ENCODE assay signal across 9 cellular contexts in the genomic region with DNA sequence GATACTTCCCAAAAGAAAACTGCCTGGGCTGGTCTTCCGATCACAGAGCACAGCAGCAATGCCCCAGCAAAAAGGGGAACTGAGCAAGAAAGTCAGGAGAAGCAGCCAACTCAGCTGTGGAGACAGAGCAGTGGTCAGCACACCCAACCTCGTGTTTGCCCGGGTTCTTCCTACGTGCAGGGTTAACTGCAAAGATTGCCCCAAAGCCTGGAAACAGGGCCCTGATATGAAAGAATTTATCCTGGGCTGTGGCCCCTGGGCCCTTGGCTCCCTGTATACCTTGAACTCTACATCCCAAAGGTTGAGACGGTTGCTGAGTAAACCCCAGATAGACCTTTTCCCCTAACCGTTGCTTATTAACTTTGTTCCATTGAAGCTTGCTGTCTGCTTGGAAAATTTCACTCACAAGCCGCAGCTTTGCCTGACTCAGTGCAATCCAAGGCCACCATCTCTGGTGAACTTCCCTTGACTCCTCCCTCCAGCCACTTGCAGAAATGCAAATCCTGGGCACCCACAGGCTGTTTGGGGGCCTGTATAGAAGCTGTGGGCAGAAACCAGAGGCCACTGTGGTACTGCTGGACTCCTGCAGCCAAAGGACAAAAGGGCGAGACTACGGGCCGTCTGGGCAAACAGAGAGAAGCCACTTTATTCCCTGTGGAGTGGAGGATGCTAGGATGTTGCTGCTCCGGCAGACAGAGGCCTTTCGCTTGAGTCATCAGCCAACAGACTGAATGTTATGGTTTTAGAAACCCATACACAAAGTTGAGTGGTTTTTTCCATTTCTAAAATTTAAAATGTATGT.
DNase-seq lines count a peak whose midpoint lies in the region; ATAC-seq, FAIRE-seq and TF ChIP-seq lines count a peak whose summit lies in the region.
"Had no signal": no experiment of that assay in that cellular context is flagged by ENCODE, and none has a peak within 500 bp of the region (broad histone marks: within the 10 kb centered on the region; RNA-seq: fewer than 3 reads in every experiment).

No MANE protein-coding gene starts in this region.

- FAIRE-seq in HTR-8/SVneo (lab: Jason Lieb, UNC): no peak

- TF ChIP-seq CTCF in fibroblast of pulmonary artery (IDR thresholded peaks at IDR 0.05; ENCODE audit: low read length, missing control alignments): no peak

- DNase-seq in activated CD4-positive, alpha-beta T cell treated with anti-CD3 and anti-CD28 coated beads, Interleukin-2, amount 50 U/mL, for 48 hours: peak; percentile 34 to 52
- no peak for DNase-seq in activated CD4-positive, alpha-beta T cell treated with anti-CD3 and anti-CD28 coated beads, Interleukin-2, amount 50 U/mL, for 4 hours
- DNase-seq in RPMI8226 (peak; percentile 83), fibroblast of pulmonary artery (ENCODE audit: low read depth) (peak; percentile 76), skeletal muscle cell (ENCODE audit: low read depth) (peak; percentile 77), NCI-H82 (lab: John Stamatoyannopoulos, UW) (no peak), HTR-8/SVneo (ENCODE audit: insufficient read length, low spot score) (no peak)
- DNase-seq: CD4-positive, CD25-positive, alpha-beta regulatory T cell had no signal

- H3K4me3 ChIP-seq in fibroblast of pulmonary artery (replicated peaks; ENCODE audit: low read depth, low read length) (no peak overlapping the region), skeletal muscle cell (ENCODE audit: low read depth, low read length) (no peak overlapping the region)

- peak; percentile 65 for ATAC-seq in HG03039 (IDR thresholded peaks at IDR 0.05; ENCODE audit: unreplicated experiment)

Comparison
In these comparisons a context has a peak if more than half of its experiments do, and no peak if none do; other contexts are left out.
1. DNase-seq: peak in activated CD4-positive, alpha-beta T cell treated with anti-CD3 and anti-CD28 coated beads, Interleukin-2, amount 50 U/mL, for 48 hours (2 of 2), RPMI8226 (single experiment), fibroblast of pulmonary artery (single experiment) and skeletal muscle cell (single experiment); none in activated CD4-positive, alpha-beta T cell treated with anti-CD3 and anti-CD28 coated beads, Interleukin-2, amount 50 U/mL, for 4 hours (0 of 2), NCI-H82 (single experiment) and HTR-8/SVneo (single experiment).